8 cellular contexts compared by ENCODE assay signal in the genomic region with DNA sequence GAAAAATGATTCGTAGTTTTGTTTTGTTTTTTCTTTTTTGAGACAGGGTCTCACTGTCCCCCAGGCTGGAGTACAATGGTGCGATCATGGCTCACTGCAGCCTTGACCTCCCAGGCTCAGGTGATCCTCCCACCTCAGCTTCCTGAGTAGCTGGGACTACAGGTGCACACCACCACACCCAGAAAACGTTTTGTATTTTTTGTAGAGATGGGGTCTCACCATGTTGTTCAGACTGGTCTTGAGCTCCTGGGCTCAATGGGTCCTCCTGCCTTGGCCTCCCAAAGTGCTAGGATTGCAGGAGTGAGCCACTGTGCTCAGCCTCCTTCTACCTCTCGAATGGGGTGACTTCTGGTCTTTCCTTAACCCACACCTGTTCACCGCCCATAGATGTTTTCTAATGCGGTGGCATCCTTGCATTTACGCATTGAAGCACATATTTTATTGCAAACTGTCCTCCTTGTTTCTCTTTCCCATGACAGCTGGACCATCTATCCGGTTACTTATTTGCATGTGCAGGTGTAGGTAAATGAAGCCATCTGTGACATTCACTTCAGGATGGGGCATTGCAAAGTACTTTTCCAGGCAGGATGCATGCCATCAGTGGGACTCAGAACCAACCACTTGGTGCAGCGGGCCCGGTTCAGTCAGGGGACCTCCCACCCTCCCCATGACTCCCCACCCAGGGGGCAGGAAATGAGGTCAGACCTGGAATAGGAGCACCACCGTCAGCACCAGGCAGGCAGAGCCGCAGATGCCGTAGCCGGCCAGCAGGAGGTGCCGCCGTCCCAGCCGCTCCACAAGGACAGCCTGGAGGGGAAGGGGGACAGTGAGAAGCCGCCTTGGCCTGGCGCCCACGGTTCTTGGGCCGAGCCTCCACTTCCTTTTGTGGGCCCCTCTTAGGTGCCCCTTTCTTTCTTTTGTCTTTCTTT.
A peak's percentile ranks its signal among the peaks of the same experiment; 100 is the strongest.
DNase-seq lines count a peak whose midpoint lies in the region; ATAC-seq and TF ChIP-seq lines count a peak whose summit lies in the region.

No MANE protein-coding gene starts in this region.

- H3K4me3 ChIP-seq in AG04449 (ENCODE audit: low read depth, low read length) (no peak overlapping the region), fibroblast of pulmonary artery (replicated peaks; ENCODE audit: low read depth, low read length) (no peak overlapping the region)

- peak; percentile 30 for TF ChIP-seq POLR2A in GM18505 (IDR thresholded peaks at IDR 0.05; ENCODE audit: borderline replicate concordance, extremely low read depth, insufficient read depth, insufficient read length)

- DNase-seq in AG04449 (ENCODE audit: low read depth, low spot score) (no peak), SHP77 treated with DMSO at 0.1 percent for 48 hours (lab: John Stamatoyannopoulos, UW) (peak; percentile 41), fibroblast of pulmonary artery (ENCODE audit: low read depth) (peak; percentile 43), hypothalamus (lab: John Stamatoyannopoulos, UW) (no peak), dedifferentiated amniotic fluid mesenchymal stem cell (ENCODE audit: extremely low spot score) (no peak), HCEC 1CT (no peak)
- DNase-seq in stimulated activated CD4-positive, alpha-beta T cell treated with anti-CD3 and anti-CD28 coated beads, Interleukin-12 subunit alpha, Interleukin-12 subunit beta, amount 100 ng/mL, for 48 hours (ENCODE audit: low read depth in 2 of 3, low spot score in 1 of 3): peak; percentile 13 to 39 (median 20)

- CTCF ChIA-PET in AG04449 (lab: Yijun Ruan, JAX): interaction anchor here (1.1 to 13.0 kb wide), 6 partner anchors 9 to 99 kb away, joined by 3 to 157 read pairs (median 4); no protein-coding TSS in a partner anchor

- peak; percentile 68 for TF ChIP-seq CTCF in AG04449 (IDR thresholded peaks at IDR 0.05; ENCODE audit: insufficient read depth, low read length, missing control alignments)
- peak; percentile 68 for TF ChIP-seq CTCF in fibroblast of pulmonary artery (IDR thresholded peaks at IDR 0.05; ENCODE audit: low read length, missing control alignments)

- POLR2A ChIA-PET in AG04449 (lab: Yijun Ruan, JAX): no interaction called here

- ATAC-seq in GM18505 (IDR thresholded peaks at IDR 0.05; ENCODE audit: unreplicated experiment): no peak

Comparison
In these comparisons a context has a peak if more than half of its experiments do, and no peak if none do; other contexts are left out.
1. DNase-seq: peak in SHP77 treated with DMSO at 0.1 percent for 48 hours (single experiment), fibroblast of pulmonary artery (single experiment) and stimulated activated CD4-positive, alpha-beta T cell treated with anti-CD3 and anti-CD28 coated beads, Interleukin-12 subunit alpha, Interleukin-12 subunit beta, amount 100 ng/mL, for 48 hours (3 of 3); none in AG04449 (single experiment), hypothalamus (0 of 51), dedifferentiated amniotic fluid mesenchymal stem cell (single experiment) and HCEC 1CT (single experiment).